25 cellular contexts compared by ENCODE assay signal in the genomic region with DNA sequence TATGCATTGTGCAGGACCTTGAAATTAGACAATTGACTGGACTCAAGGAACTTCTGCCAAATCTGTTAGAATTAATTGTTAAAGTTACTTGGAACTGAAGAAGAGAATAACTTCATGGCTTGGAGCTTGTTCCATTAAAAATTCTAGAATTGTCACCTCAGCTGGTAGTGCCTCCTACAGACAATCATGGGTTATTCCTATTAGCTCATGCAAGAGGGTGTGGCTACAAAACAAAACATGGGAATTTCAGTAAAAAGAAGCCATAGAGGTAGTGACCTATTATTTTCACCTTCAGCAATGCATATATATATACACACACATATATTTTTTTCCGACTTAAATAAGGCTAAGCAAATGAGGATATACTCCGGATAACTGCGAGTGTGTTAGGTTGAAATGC.
"Had no signal": no experiment of that assay in that cellular context is flagged by ENCODE, and none has a peak within 500 bp of the region (broad histone marks: within the 10 kb centered on the region; RNA-seq: fewer than 3 reads in every experiment).

No MANE protein-coding gene starts in this region.

- H3K4me3 ChIP-seq: coronary artery, esophagus squamous epithelium, heart right ventricle, lower lobe of right lung, right lobe of liver, suprapubic skin, thyroid gland, vagina had no signal

- H3K4me1 Mint-ChIP-seq: immature natural killer cell; natural killer cell; stimulated activated naive B cell treated with anti-CD40 and anti-IgM and Interleukin-4, amounts not matched to agents 10 μg/mL and 1 μg/mL and 100 μg/mL, for 72 hours had no signal

- H3K27me3 ChIP-seq: esophagus squamous epithelium, heart right ventricle, neutrophil, right lobe of liver, suprapubic skin, thyroid gland, vagina had no signal

- H3K9ac ChIP-seq: parathyroid adenoma had no signal

- H3K4me1 ChIP-seq: esophagus squamous epithelium, lower lobe of right lung, parathyroid adenoma, right lobe of liver, suprapubic skin, vagina had no signal

- H3K36me3 ChIP-seq: esophagus squamous epithelium, heart right ventricle, lower lobe of right lung, neutrophil, right lobe of liver, suprapubic skin, thyroid gland, vagina had no signal

- H3K4me3 Mint-ChIP-seq: immature natural killer cell; natural killer cell; stimulated activated naive B cell treated with anti-CD40 and anti-IgM and Interleukin-4, amounts not matched to agents 10 μg/mL and 1 μg/mL and 100 μg/mL, for 72 hours; stimulated activated naive CD8-positive, alpha-beta T cell treated with anti-CD3 and anti-CD28 coated beads, Interleukin-15, Interleukin-2, amounts not matched to agents 100 ng/mL and 50 ng/mL, for 24 hours had no signal

- FAIRE-seq: small intestine had no signal

- H3K27me3 Mint-ChIP-seq: progenitor cell of endocrine pancreas; stimulated activated naive B cell treated with anti-CD40 and anti-IgM and Interleukin-4, amounts not matched to agents 10 μg/mL and 1 μg/mL and 100 μg/mL, for 72 hours; stimulated activated naive CD8-positive, alpha-beta T cell treated with anti-CD3 and anti-CD28 coated beads, Interleukin-15, Interleukin-2, amounts not matched to agents 100 ng/mL and 50 ng/mL, for 24 hours had no signal

- H3K27ac Mint-ChIP-seq: immature natural killer cell; natural killer cell; progenitor cell of endocrine pancreas; stimulated activated naive B cell treated with anti-CD40 and anti-IgM and Interleukin-4, amounts not matched to agents 10 μg/mL and 1 μg/mL and 100 μg/mL, for 72 hours; stimulated activated naive CD8-positive, alpha-beta T cell treated with anti-CD3 and anti-CD28 coated beads, Interleukin-15, Interleukin-2, amounts not matched to agents 100 ng/mL and 50 ng/mL, for 24 hours had no signal

- H3K36me3 Mint-ChIP-seq: immature natural killer cell; natural killer cell; stimulated activated naive B cell treated with anti-CD40 and anti-IgM and Interleukin-4, amounts not matched to agents 10 μg/mL and 1 μg/mL and 100 μg/mL, for 72 hours had no signal

- H3K79me2 ChIP-seq: parathyroid adenoma had no signal

- DNase-seq: erythroblast; esophagus squamous epithelium; foreskin melanocyte; glutamatergic neuron; heart right ventricle; hippocampal formation; immature natural killer cell; islet precursor cell; left ventricle myocardium superior; lower lobe of right lung; natural killer cell; right lobe of liver; small intestine; stimulated activated CD4-positive, alpha-beta T cell treated with anti-CD3 and anti-CD28 coated beads, Interleukin-15, amount 100 ng/mL, for 24 hours; stimulated activated CD4-positive, alpha-beta T cell treated with anti-CD3 and anti-CD28 coated beads, Interleukin-2, amount 100 ng/mL, for 48 hours; stimulated activated naive B cell treated with anti-CD40 and anti-IgM and Interleukin-4, amounts not matched to agents 10 μg/mL and 1 μg/mL and 100 μg/mL, for 72 hours; thyroid gland; trophoblast cell had no signal

- H3K27ac ChIP-seq: coronary artery, esophagus squamous epithelium, heart right ventricle, lower lobe of right lung, neutrophil, parathyroid adenoma, right lobe of liver, suprapubic skin, thyroid gland, vagina had no signal

- H3K9me3 ChIP-seq: esophagus squamous epithelium, heart right ventricle, lower lobe of right lung, neutrophil, right lobe of liver, suprapubic skin, thyroid gland, vagina had no signal

- ATAC-seq: lower lobe of right lung; natural killer cell; right lobe of liver; stimulated activated naive B cell treated with anti-CD40 and anti-IgM and Interleukin-4, amounts not matched to agents 10 μg/mL and 1 μg/mL and 100 μg/mL, for 72 hours had no signal
